19 cellular contexts compared by ENCODE assay signal in genomic region chr6:46054531-46054930, GRCh38. TPM values are rescaled to one million over a fixed set of nuclear protein-coding genes. Genes with fewer than 3 reads are reported as not detected.
DNase-seq lines count a peak whose midpoint lies in the region; ATAC-seq and TF ChIP-seq lines count a peak whose summit lies in the region.
"Had no signal": no experiment of that assay in that cellular context is flagged by ENCODE, and none has a peak within 500 bp of the region (broad histone marks: within the 10 kb centered on the region; RNA-seq: fewer than 3 reads in every experiment).

No MANE protein-coding gene starts in this region.

- 78 to 88% methylated on average over 4 of the region's 4 CpGs for WGBS in lung, 2 donors

- no peaks in the 10 kb centered on the region for H3K27me3 ChIP-seq in Peyer's patch
- no peaks in the 10 kb centered on the region for H3K27me3 ChIP-seq in lung (ENCODE audit: control insufficient read depth, insufficient read depth)
- H3K27me3 ChIP-seq in subcutaneous abdominal adipose tissue (ENCODE audit: control insufficient read depth in 5 of 5, insufficient read depth in 4 of 5, low read length in 5 of 5): no peaks in the 10 kb centered on the region
- 0 out of 2 replicates have a peak, but pooled peaks cover 6% of the 10 kb centered on the region for H3K27me3 ChIP-seq in PC-9 (ENCODE audit: insufficient read depth, low read depth)

- H3K79me2 ChIP-seq in PC-9 (ENCODE audit: low read depth): no peaks in the 10 kb centered on the region

- H3K27ac ChIP-seq in Peyer's patch: peak overlapping the region in 3 of 4 donors; percentile 67 to 94 (median 87)
- H3K27ac ChIP-seq in lung (ENCODE audit: low read depth in 1 of 2, low read length in 1 of 2): peak overlapping the region; percentile 32 to 69
- peak overlapping the region; percentile 91 for H3K27ac ChIP-seq in subcutaneous abdominal adipose tissue (ENCODE audit: low read depth, low read length)
- no peak overlapping the region for H3K27ac ChIP-seq in PC-9

- H3K9me3 ChIP-seq in Peyer's patch (no peaks in the 10 kb centered on the region), lung (ENCODE audit: control insufficient read depth in 2 of 2, insufficient read depth in 1 of 2, low read length in 1 of 2) (peaks cover 0 to 2% of the 10 kb centered on the region in 2 donors), subcutaneous abdominal adipose tissue (ENCODE audit: control insufficient read depth in 5 of 5, low read length in 5 of 5) (no peaks in the 10 kb centered on the region), PC-9 (ENCODE audit: insufficient read depth, low read depth) (no peaks in the 10 kb centered on the region; the same call in 1 of the 2 replicates)

- POLR2A ChIA-PET in PC-9 (lab: Charles Lee; ENCODE audit: unreplicated experiment): no interaction called here

- peak; percentile 31 to 47 for TF ChIP-seq POLR2A in Peyer's patch (IDR thresholded peaks at IDR 0.05)

- intact Hi-C loops in PC-9 (cut with micrococcal nuclease; ENCODE audit: unreplicated experiment): no loop called here

- H3K4me2 ChIP-seq in PC-9: no peak overlapping the region

- no peaks in the 10 kb centered on the region for H3F3A ChIP-seq in PC-9 (ENCODE audit: insufficient read depth, low read depth)

- TF ChIP-seq CTCF in Peyer's patch (IDR thresholded peaks at IDR 0.05): no peak
- no peak for TF ChIP-seq CTCF in lung (IDR thresholded peaks at IDR 0.05; ENCODE audit: control extremely low read depth, extremely low read depth)
- TF ChIP-seq CTCF in GM10266 (IDR thresholded peaks at IDR 0.05; ENCODE audit: control insufficient read depth, insufficient read depth, low read depth, missing control alignments): no peak
- no peak for TF ChIP-seq CTCF in PC-9 (conservative IDR thresholded peaks at IDR 0.05)

- H3K36me3 ChIP-seq in Peyer's patch (no peaks in the 10 kb centered on the region), lung (ENCODE audit: control insufficient read depth in 2 of 2, insufficient read depth in 2 of 2, low read length in 2 of 2) (no peaks in the 10 kb centered on the region), subcutaneous abdominal adipose tissue (ENCODE audit: control insufficient read depth in 5 of 5, insufficient read depth in 5 of 5, low read length in 5 of 5) (no peaks in the 10 kb centered on the region), PC-9 (ENCODE audit: low read depth) (no peaks in the 10 kb centered on the region)

- H3K9ac ChIP-seq in subcutaneous abdominal adipose tissue (ENCODE audit: low read length in 5 of 5): peak overlapping the region in 1 of 5 donors; percentile 12

- H3K4me3 ChIP-seq in Peyer's patch (no peak overlapping the region), lung (no peak overlapping the region), subcutaneous abdominal adipose tissue (ENCODE audit: low read depth in 1 of 5, low read length in 5 of 5) (no peak overlapping the region), PC-9 (no peak overlapping the region)

- CTCF ChIA-PET in PC-9 (lab: Charles Lee): no interaction called here

- peaks cover 0 to 38% (median 0%) of the 10 kb centered on the region in 4 donors for H3K4me1 ChIP-seq in Peyer's patch
- H3K4me1 ChIP-seq in lung (ENCODE audit: control insufficient read depth in 2 of 2, insufficient read depth in 2 of 2, low read length in 2 of 2): peaks cover 7 to 25% of the 10 kb centered on the region in 2 donors
- peaks cover 4 to 37% (median 29%) of the 10 kb centered on the region in 5 donors for H3K4me1 ChIP-seq in subcutaneous abdominal adipose tissue (ENCODE audit: control insufficient read depth in 5 of 5, insufficient read depth in 5 of 5, low read length in 5 of 5)
- H3K4me1 ChIP-seq in PC-9 (replicated peaks; ENCODE audit: insufficient read depth): no peaks in the 10 kb centered on the region

- H4K20me1 ChIP-seq in PC-9 (ENCODE audit: insufficient read depth): no peaks in the 10 kb centered on the region

- ATAC-seq in lung (ENCODE audit: insufficient read depth, low FRiP score) (no peak), GM18498 (IDR thresholded peaks at IDR 0.05; ENCODE audit: unreplicated experiment) (no peak)

- BruUV-seq in PC-9 (replicated peaks; lab: Mats Ljungman, UMichigan): no TSS peak

- no peaks in the 10 kb centered on the region for H3K9me2 ChIP-seq in PC-9 (ENCODE audit: insufficient read depth)

- no peak overlapping the region for H2AFZ ChIP-seq in PC-9

- DNase-seq in NOMO-1 (lab: John Stamatoyannopoulos, UW; ENCODE audit: unreplicated experiment in 2 of 2) (peak; percentile 38 to 41), Peyer's patch (peak in 1 of 3 donors; percentile 58), lung (ENCODE audit: low spot score) (no peak), GM10266 (ENCODE audit: extremely low spot score) (no peak), PC-9 (no peak)
- DNase-seq: CD8-positive, alpha-beta memory T cell; DND-41; GDM1; HCEC 1CT; Karpas-422; MM.1S; NCI-H1105 treated with DMSO at 0.1 percent for 48 hours; NCI-H187 treated with DMSO at 0.1 percent for 48 hours; NCI-H2171 treated with DMSO at 0.1 percent for 48 hours; NCI-H510A; SHP77 had no signal

RNA-seq across cellular contexts. Expression of gene CLIC5, which starts 38.9 kb away (rescaled TPM):
- total RNA-seq in Peyer's patch (100 to 1,000 TPM in 3 of 4 donors, 10 to 100 TPM in 1; 18.2 to 128 (median 119) TPM), lung (10 to 100 TPM; 65.4 to 92.3 TPM), PC-9 (2021) (2.0 and 2.1 TPM in 2 replicates)
- 10 to 100 TPM; 14.8 to 16.0 TPM for polyA plus RNA-seq in lung
- polyA plus RNA-seq: BJ had no signal

Comparison
In these comparisons a context has a peak if more than half of its experiments do, and no peak if none do; other contexts are left out.
1. DNase-seq: peak in NOMO-1 (2 of 2); none in lung (single experiment), GM10266 (single experiment) and PC-9 (0 of 2).